In the genomic region with DNA sequence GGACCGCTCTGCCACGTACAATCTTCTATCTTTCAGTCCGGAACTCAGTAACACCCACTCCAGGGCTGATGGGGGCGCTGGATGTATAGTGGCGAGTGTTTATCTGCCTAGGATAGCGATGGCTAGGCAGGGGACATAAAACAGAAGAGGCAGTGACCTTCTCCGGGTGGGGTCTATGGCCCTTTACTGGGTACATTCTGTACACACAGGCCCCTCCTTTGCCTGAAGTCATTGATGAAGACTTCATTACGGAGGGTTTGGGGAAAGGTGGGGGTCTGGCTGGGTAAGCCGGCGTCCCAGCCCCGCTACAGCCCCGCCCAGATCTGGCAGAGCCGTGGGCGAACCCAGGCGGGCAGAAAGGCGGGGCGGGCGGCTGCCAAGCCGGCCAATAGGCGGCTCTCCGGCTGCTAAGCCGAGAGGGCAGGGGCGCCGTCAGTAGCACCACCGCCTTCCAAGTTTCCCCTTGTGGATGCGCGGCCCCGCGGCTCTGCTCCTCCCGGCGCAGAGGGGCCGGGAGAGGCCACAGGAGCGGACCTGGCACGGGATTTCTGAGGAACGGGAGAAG, we compare ENCODE assay signal across 1 cellular context.
TF ChIP-seq lines count a peak whose summit lies in the region.

A gene with protein sequence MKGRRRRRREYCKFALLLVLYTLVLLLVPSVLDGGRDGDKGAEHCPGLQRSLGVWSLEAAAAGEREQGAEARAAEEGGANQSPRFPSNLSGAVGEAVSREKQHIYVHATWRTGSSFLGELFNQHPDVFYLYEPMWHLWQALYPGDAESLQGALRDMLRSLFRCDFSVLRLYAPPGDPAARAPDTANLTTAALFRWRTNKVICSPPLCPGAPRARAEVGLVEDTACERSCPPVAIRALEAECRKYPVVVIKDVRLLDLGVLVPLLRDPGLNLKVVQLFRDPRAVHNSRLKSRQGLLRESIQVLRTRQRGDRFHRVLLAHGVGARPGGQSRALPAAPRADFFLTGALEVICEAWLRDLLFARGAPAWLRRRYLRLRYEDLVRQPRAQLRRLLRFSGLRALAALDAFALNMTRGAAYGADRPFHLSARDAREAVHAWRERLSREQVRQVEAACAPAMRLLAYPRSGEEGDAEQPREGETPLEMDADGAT (plus strand): TSS at position 435 of the 565 bp plus-strand sequence. CDS start 167 bp downstream, outside the sequence.

TF ChIP-seq in HepG2, 621 proteins besides CTCF, POLR2A, EP300 and RAD21 (continued from another document and continues in another):
- TF ChIP-seq, protein P1, sequence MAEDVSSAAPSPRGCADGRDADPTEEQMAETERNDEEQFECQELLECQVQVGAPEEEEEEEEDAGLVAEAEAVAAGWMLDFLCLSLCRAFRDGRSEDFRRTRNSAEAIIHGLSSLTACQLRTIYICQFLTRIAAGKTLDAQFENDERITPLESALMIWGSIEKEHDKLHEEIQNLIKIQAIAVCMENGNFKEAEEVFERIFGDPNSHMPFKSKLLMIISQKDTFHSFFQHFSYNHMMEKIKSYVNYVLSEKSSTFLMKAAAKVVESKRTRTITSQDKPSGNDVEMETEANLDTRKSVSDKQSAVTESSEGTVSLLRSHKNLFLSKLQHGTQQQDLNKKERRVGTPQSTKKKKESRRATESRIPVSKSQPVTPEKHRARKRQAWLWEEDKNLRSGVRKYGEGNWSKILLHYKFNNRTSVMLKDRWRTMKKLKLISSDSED (CRISPR knock-in tag; IDR thresholded peaks at IDR 0.05) = no peak
- TF ChIP-seq, protein P2, sequence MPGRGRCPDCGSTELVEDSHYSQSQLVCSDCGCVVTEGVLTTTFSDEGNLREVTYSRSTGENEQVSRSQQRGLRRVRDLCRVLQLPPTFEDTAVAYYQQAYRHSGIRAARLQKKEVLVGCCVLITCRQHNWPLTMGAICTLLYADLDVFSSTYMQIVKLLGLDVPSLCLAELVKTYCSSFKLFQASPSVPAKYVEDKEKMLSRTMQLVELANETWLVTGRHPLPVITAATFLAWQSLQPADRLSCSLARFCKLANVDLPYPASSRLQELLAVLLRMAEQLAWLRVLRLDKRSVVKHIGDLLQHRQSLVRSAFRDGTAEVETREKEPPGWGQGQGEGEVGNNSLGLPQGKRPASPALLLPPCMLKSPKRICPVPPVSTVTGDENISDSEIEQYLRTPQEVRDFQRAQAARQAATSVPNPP (CRISPR knock-in tag; IDR thresholded peaks at IDR 0.05) = no peak
- TF ChIP-seq ZKSCAN8 (CRISPR knock-in tag; IDR thresholded peaks at IDR 0.05; ENCODE audit: borderline replicate concordance) (no peak), CEBPG (CRISPR knock-in tag; IDR thresholded peaks at IDR 0.05) (no peak), ZNF761 (CRISPR knock-in tag; conservative IDR thresholded peaks at IDR 0.05) (no peak), EZH2 (conservative IDR thresholded peaks at IDR 0.05; ENCODE audit: low read depth, low read length) (no peak), KDM1A (CRISPR knock-in tag; IDR thresholded peaks at IDR 0.05) (no peak), ZNF260 (CRISPR knock-in tag; IDR thresholded peaks at IDR 0.05; ENCODE audit: borderline replicate concordance, low read depth) (no peak), FOSL2 (CRISPR knock-in tag; IDR thresholded peaks at IDR 0.05) (no peak), ZC3H13 (CRISPR knock-in tag; IDR thresholded peaks at IDR 0.05) (no peak), KAT7 (CRISPR knock-in tag; IDR thresholded peaks at IDR 0.05; ENCODE audit: borderline replicate concordance) (no peak), JARID2 (CRISPR knock-in tag; IDR thresholded peaks at IDR 0.05; ENCODE audit: insufficient replicate concordance) (no peak), ZNF17 (CRISPR knock-in tag; IDR thresholded peaks at IDR 0.05) (no peak), ATAD3A (CRISPR knock-in tag; IDR thresholded peaks at IDR 0.05) (no peak), SIX1 (CRISPR knock-in tag; IDR thresholded peaks at IDR 0.05; ENCODE audit: borderline replicate concordance) (no peak), PHF5A (CRISPR knock-in tag; IDR thresholded peaks at IDR 0.05; ENCODE audit: low read depth, unreplicated experiment) (no peak), MYC (CRISPR knock-in tag; IDR thresholded peaks at IDR 0.05; ENCODE audit: borderline replicate concordance) (no peak), ZNF589 (CRISPR knock-in tag; conservative IDR thresholded peaks at IDR 0.05) (no peak), ZNF382 (CRISPR knock-in tag; IDR thresholded peaks at IDR 0.05; ENCODE audit: borderline replicate concordance) (no peak), PHF21A (CRISPR knock-in tag; IDR thresholded peaks at IDR 0.05) (peak; percentile 33; the same call in 1 of the 2 replicates), RORA (CRISPR knock-in tag; IDR thresholded peaks at IDR 0.05) (no peak), GATAD2A (CRISPR knock-in tag; IDR thresholded peaks at IDR 0.05) (no peak), PITX1 (CRISPR knock-in tag; IDR thresholded peaks at IDR 0.05) (no peak), ZNF143 (CRISPR knock-in tag; IDR thresholded peaks at IDR 0.05) (no peak), ZNF737 (CRISPR knock-in tag; IDR thresholded peaks at IDR 0.05; ENCODE audit: borderline replicate concordance) (no peak), TGIF2 (CRISPR knock-in tag; IDR thresholded peaks at IDR 0.05) (no peak), PAX8 (CRISPR knock-in tag; IDR thresholded peaks at IDR 0.05; ENCODE audit: borderline replicate concordance) (no peak), ZKSCAN1 (IDR thresholded peaks at IDR 0.05; ENCODE audit: low read length) (no peak), ZNF205 (CRISPR knock-in tag; IDR thresholded peaks at IDR 0.05) (0 out of 2 replicates have a peak, but pooled peaks have one; percentile 24), ZNF766 (CRISPR knock-in tag; IDR thresholded peaks at IDR 0.05; ENCODE audit: borderline replicate concordance) (no peak)
- TF ChIP-seq, protein P3, sequence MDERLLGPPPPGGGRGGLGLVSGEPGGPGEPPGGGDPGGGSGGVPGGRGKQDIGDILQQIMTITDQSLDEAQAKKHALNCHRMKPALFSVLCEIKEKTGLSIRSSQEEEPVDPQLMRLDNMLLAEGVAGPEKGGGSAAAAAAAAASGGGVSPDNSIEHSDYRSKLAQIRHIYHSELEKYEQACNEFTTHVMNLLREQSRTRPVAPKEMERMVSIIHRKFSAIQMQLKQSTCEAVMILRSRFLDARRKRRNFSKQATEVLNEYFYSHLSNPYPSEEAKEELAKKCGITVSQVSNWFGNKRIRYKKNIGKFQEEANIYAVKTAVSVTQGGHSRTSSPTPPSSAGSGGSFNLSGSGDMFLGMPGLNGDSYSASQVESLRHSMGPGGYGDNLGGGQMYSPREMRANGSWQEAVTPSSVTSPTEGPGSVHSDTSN (CRISPR knock-in tag; IDR thresholded peaks at IDR 0.05) = no peak
- TF ChIP-seq, protein P4, sequence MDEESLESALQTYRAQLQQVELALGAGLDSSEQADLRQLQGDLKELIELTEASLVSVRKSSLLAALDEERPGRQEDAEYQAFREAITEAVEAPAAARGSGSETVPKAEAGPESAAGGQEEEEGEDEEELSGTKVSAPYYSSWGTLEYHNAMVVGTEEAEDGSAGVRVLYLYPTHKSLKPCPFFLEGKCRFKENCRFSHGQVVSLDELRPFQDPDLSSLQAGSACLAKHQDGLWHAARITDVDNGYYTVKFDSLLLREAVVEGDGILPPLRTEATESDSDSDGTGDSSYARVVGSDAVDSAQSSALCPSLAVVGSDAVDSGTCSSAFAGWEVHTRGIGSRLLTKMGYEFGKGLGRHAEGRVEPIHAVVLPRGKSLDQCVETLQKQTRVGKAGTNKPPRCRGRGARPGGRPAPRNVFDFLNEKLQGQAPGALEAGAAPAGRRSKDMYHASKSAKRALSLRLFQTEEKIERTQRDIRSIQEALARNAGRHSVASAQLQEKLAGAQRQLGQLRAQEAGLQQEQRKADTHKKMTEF (CRISPR knock-in tag; IDR thresholded peaks at IDR 0.05) = 0 out of 2 replicates have a peak, but pooled peaks have one; percentile 11
- TF ChIP-seq, protein P5, sequence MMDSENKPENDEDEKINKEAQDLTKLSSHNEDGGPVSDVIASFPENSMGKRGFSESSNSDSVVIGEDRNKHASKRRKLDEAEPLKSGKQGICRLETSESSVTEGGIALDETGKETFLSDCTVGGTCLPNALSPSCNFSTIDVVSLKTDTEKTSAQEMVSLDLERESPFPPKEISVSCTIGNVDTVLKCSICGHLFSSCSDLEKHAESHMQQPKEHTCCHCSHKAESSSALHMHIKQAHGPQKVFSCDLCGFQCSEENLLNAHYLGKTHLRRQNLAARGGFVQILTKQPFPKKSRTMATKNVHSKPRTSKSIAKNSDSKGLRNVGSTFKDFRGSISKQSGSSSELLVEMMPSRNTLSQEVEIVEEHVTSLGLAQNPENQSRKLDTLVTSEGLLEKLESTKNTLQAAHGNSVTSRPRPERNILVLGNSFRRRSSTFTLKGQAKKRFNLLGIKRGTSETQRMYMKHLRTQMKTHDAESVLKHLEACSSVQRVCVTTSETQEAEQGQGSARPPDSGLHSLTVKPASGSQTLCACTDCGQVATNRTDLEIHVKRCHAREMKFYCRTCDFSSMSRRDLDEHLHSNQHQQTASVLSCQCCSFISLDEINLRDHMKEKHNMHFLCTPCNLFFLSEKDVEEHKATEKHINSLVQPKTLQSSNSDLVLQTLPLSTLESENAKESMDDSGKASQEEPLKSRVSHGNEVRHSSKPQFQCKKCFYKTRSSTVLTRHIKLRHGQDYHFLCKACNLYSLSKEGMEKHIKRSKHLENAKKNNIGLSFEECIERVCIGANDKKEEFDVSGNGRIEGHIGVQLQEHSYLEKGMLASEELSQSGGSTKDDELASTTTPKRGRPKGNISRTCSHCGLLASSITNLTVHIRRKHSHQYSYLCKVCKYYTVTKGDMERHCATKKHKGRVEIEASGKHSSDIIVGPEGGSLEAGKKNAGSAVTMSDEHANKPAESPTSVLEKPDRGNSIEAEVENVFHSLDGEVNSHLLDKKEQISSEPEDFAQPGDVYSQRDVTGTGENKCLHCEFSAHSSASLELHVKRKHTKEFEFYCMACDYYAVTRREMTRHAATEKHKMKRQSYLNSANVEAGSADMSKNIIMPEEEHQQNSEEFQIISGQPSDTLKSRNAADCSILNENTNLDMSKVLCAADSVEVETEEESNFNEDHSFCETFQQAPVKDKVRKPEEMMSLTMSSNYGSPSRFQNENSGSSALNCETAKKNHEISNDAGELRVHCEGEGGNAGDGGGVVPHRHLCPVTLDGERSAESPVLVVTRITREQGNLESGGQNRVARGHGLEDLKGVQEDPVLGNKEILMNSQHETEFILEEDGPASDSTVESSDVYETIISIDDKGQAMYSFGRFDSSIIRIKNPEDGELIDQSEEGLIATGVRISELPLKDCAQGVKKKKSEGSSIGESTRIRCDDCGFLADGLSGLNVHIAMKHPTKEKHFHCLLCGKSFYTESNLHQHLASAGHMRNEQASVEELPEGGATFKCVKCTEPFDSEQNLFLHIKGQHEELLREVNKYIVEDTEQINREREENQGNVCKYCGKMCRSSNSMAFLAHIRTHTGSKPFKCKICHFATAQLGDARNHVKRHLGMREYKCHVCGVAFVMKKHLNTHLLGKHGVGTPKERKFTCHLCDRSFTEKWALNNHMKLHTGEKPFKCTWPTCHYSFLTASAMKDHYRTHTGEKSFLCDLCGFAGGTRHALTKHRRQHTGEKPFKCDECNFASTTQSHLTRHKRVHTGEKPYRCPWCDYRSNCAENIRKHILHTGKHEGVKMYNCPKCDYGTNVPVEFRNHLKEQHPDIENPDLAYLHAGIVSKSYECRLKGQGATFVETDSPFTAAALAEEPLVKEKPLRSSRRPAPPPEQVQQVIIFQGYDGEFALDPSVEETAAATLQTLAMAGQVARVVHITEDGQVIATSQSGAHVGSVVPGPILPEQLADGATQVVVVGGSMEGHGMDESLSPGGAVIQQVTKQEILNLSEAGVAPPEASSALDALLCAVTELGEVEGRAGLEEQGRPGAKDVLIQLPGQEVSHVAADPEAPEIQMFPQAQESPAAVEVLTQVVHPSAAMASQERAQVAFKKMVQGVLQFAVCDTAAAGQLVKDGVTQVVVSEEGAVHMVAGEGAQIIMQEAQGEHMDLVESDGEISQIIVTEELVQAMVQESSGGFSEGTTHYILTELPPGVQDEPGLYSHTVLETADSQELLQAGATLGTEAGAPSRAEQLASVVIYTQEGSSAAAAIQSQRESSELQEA (CRISPR knock-in tag; IDR thresholded peaks at IDR 0.05; ENCODE audit: not compliant biosample characterization) = no peak
- TF ChIP-seq, protein P6, sequence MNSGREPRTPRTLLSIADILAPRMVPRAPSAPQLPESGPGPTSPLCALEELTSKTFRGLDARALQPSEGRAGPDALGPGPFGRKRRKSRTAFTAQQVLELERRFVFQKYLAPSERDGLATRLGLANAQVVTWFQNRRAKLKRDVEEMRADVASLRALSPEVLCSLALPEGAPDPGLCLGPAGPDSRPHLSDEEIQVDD (CRISPR knock-in tag; IDR thresholded peaks at IDR 0.05; ENCODE audit: borderline replicate concordance) = no peak
- TF ChIP-seq, protein P7, sequence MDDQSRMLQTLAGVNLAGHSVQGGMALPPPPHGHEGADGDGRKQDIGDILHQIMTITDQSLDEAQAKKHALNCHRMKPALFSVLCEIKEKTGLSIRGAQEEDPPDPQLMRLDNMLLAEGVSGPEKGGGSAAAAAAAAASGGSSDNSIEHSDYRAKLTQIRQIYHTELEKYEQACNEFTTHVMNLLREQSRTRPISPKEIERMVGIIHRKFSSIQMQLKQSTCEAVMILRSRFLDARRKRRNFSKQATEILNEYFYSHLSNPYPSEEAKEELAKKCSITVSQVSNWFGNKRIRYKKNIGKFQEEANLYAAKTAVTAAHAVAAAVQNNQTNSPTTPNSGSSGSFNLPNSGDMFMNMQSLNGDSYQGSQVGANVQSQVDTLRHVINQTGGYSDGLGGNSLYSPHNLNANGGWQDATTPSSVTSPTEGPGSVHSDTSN (CRISPR knock-in tag; IDR thresholded peaks at IDR 0.05; ENCODE audit: borderline replicate concordance) = no peak
- TF ChIP-seq, protein P8, sequence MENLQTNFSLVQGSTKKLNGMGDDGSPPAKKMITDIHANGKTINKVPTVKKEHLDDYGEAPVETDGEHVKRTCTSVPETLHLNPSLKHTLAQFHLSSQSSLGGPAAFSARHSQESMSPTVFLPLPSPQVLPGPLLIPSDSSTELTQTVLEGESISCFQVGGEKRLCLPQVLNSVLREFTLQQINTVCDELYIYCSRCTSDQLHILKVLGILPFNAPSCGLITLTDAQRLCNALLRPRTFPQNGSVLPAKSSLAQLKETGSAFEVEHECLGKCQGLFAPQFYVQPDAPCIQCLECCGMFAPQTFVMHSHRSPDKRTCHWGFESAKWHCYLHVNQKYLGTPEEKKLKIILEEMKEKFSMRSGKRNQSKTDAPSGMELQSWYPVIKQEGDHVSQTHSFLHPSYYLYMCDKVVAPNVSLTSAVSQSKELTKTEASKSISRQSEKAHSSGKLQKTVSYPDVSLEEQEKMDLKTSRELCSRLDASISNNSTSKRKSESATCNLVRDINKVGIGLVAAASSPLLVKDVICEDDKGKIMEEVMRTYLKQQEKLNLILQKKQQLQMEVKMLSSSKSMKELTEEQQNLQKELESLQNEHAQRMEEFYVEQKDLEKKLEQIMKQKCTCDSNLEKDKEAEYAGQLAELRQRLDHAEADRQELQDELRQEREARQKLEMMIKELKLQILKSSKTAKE (CRISPR knock-in tag; IDR thresholded peaks at IDR 0.05; ENCODE audit: borderline replicate concordance) = no peak
- TF ChIP-seq, protein P9, sequence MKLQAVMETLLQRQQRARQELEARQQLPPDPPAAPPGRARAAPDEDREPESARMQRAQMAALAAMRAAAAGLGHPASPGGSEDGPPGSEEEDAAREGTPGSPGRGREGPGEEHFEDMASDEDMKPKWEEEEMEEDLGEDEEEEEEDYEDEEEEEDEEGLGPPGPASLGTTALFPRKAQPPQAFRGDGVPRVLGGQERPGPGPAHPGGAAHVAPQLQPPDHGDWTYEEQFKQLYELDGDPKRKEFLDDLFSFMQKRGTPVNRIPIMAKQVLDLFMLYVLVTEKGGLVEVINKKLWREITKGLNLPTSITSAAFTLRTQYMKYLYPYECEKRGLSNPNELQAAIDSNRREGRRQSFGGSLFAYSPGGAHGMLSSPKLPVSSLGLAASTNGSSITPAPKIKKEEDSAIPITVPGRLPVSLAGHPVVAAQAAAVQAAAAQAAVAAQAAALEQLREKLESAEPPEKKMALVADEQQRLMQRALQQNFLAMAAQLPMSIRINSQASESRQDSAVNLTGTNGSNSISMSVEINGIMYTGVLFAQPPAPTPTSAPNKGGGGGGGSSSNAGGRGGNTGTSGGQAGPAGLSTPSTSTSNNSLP (IDR thresholded peaks at IDR 0.05; ENCODE audit: low read depth, low read length) = no peak
